10 cellular contexts compared by ENCODE assay signal in genomic region chr18:45755936-45756335, GRCh38. TPM values are rescaled to one million over a fixed set of nuclear protein-coding genes. Genes with fewer than 3 reads are reported as not detected.
DNase-seq lines count a peak whose midpoint lies in the region; ATAC-seq and TF ChIP-seq lines count a peak whose summit lies in the region.
"Had no signal": no experiment of that assay in that cellular context is flagged by ENCODE, and none has a peak within 500 bp of the region (broad histone marks: within the 10 kb centered on the region; RNA-seq: fewer than 3 reads in every experiment).

No MANE protein-coding gene starts in this region.

- no peak overlapping the region for H3K27ac ChIP-seq in right cardiac atrium (ENCODE audit: low read length)
- H3K27ac ChIP-seq in thoracic aorta, result peak overlapping the region; percentile 24 to 60
- H3K27ac ChIP-seq: cardiac muscle cell had no signal

- no peak for TF ChIP-seq CTCF in astrocyte of the cerebellum (IDR thresholded peaks at IDR 0.05; ENCODE audit: low read depth, low read length, missing control alignments)
- no peak for TF ChIP-seq CTCF in thoracic aorta (IDR thresholded peaks at IDR 0.05)

- H3K4me1 ChIP-seq in right cardiac atrium (ENCODE audit: control insufficient read depth, insufficient read depth, low read length) (peaks cover 3% of the 10 kb centered on the region), thoracic aorta (ENCODE audit: control insufficient read depth in 1 of 2, low read depth in 2 of 2) (peaks cover 11 to 42% of the 10 kb centered on the region in 2 donors)

- no peaks in the 10 kb centered on the region for H3K36me3 ChIP-seq in thoracic aorta
- H3K36me3 ChIP-seq: cardiac muscle cell had no signal

- WGBS in right cardiac atrium, result 31% methylated on average over 3 of the region's 3 CpGs

- peak; percentile 92 to 97 for ATAC-seq in right cardiac atrium
- peak; percentile 87 for ATAC-seq in thoracic aorta (ENCODE audit: insufficient number of reproducible peaks, low FRiP score, low read depth)
- ATAC-seq in GM21737 (IDR thresholded peaks at IDR 0.05; ENCODE audit: unreplicated experiment), result no peak
- no peak for ATAC-seq in GM19463 (IDR thresholded peaks at IDR 0.05; ENCODE audit: unreplicated experiment)

- in situ Hi-C loops in astrocyte of the cerebellum (cut with HindIII; ENCODE audit: low sequenced_read_pairs), result no loop called here

- H3K9me3 ChIP-seq in right cardiac atrium (ENCODE audit: control insufficient read depth, low read length) (no peaks in the 10 kb centered on the region), thoracic aorta (no peaks in the 10 kb centered on the region)

- intact Hi-C loops in right cardiac atrium (cut with DNase I), result no loop called here

- peak; percentile 34 for DNase-seq in DMS53 (lab: John Stamatoyannopoulos, UW)
- DNase-seq in DMS53 treated with DMSO at 0.1 percent for 48 hours (lab: John Stamatoyannopoulos, UW; ENCODE audit: unreplicated experiment), result no peak
- DNase-seq in astrocyte of the cerebellum (ENCODE audit: low read depth), result peak; percentile 91
- peak in 1 of 3 donors; percentile 53 for DNase-seq in right cardiac atrium
- peak; percentile 81 for DNase-seq in thoracic aorta (ENCODE audit: low spot score)
- no peak for DNase-seq in activated CD8-positive, alpha-beta memory T cell treated with anti-CD3 and anti-CD28 coated beads for 24 hours
- DNase-seq: NCI-H1694 had no signal

- no peaks in the 10 kb centered on the region for H3K27me3 ChIP-seq in right cardiac atrium (ENCODE audit: control insufficient read depth, insufficient read depth)
- no peaks in the 10 kb centered on the region for H3K27me3 ChIP-seq in thoracic aorta (replicated peaks; ENCODE audit: insufficient read depth)
- H3K27me3 ChIP-seq: cardiac muscle cell had no signal

- no peak overlapping the region for H3K4me3 ChIP-seq in astrocyte of the cerebellum (ENCODE audit: low read depth, low read length)
- H3K4me3 ChIP-seq in right cardiac atrium (ENCODE audit: low read length), result no peak overlapping the region
- H3K4me3 ChIP-seq in thoracic aorta, result no peak overlapping the region
- H3K4me3 ChIP-seq: cardiac muscle cell had no signal

RNA-seq across cellular contexts. Expression of gene SLC14A1, which starts 32.0 kb away (rescaled TPM):
- total RNA-seq in right cardiac atrium (10 to 100 TPM in 1 of 4 donors, 1 to 10 TPM in 3; 5.2 to 15.7 (median 8.9) TPM), thoracic aorta (10 to 100 TPM; 76.3 to 86.2 TPM)
- polyA plus RNA-seq in right cardiac atrium, result 11.5 TPM
- total RNA-seq: cardiac muscle cell had no signal
- polyA plus RNA-seq: cardiac muscle cell had no signal

Comparison
In these comparisons a context has a peak if more than half of its experiments do, and no peak if none do; other contexts are left out.
1. DNase-seq: peak in DMS53 (single experiment), astrocyte of the cerebellum (single experiment) and thoracic aorta (single experiment); none in DMS53 treated with DMSO at 0.1 percent for 48 hours (single experiment) and activated CD8-positive, alpha-beta memory T cell treated with anti-CD3 and anti-CD28 coated beads for 24 hours (single experiment).
2. ATAC-seq: peak in right cardiac atrium (2 of 2) and thoracic aorta (single experiment); none in GM21737 (single experiment) and GM19463 (single experiment).
3. RNA of gene SLC14A1, which starts 32.0 kb away (total RNA-seq): 76.3 to 86.2 TPM in thoracic aorta; 5.2 to 15.7 TPM in right cardiac atrium; every median in the first group is over 4 times any median in the second.